In the genomic region with DNA sequence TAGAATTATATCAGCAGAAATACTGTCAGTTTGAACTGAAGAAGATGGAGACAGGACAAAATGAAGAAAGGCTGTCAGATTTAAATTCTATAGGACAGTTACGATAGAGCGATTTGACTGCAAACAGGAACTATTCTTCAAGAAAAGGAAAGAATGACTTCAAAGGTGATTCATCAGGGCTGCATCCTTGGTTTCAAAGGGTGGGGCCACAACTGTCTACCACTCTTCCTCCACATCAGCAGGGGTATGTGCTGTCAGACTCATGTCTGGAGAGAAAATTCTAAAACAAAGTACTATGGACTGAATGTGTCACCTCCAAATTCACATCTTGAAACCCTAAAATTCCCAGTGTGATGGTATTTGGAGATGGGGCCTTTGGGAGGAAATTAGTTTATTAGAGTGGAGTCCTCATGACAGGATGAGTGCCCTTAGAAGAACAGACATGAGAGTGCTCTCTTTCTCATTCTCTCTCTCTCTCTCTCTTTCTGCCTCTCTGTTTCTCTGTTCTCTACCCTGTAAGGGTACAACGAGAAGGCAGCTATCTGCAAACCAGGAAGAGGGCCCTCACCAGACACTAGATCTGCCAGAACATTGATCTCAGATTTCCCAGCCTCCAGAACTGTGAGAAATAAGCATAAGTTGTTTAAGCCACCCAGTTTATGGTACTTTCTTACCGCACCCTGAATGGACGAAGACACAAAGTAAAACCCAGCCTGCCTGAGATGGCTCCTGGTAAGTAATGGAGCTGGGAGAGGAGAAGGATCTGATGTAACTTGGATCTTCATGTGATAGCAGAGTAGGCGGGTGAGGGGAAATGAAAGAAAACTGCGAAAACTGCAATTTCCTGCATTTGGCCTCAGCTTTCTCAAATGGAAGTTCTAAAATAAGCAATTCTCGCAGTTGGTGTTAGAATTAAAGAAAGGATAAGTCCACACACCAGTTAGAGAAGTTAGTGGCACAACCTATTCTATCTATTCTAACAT, we compare ENCODE assay signal across 11 cellular contexts. TPM values are rescaled to one million over a fixed set of nuclear protein-coding genes. Genes with fewer than 3 reads are reported as not detected.
A peak's percentile ranks its signal among the peaks of the same experiment; 100 is the strongest.
DNase-seq lines count a peak whose midpoint lies in the region; ATAC-seq and TF ChIP-seq lines count a peak whose summit lies in the region.
"Had no signal": no experiment of that assay in that cellular context is flagged by ENCODE, and none has a peak within 500 bp of the region (broad histone marks: within the 10 kb centered on the region; RNA-seq: fewer than 3 reads in every experiment).

No MANE protein-coding gene starts in this region.

- peaks cover 0 to 1% (median 0%) of the 10 kb centered on the region in 7 donors for H3K9me3 Mint-ChIP-seq in CD4-positive, CD25-positive, alpha-beta regulatory T cell
- no peaks in the 10 kb centered on the region for H3K9me3 Mint-ChIP-seq in activated naive CD8-positive, alpha-beta T cell treated with anti-CD3 and anti-CD28 coated beads, Interleukin-2, amount 50 U/mL, for 24 hours
- H3K9me3 Mint-ChIP-seq: CD4-positive, alpha-beta T cell had no signal

- no peak overlapping the region for H3K4me3 Mint-ChIP-seq in CD4-positive, CD25-positive, alpha-beta regulatory T cell
- no peak overlapping the region for H3K4me3 Mint-ChIP-seq in activated naive CD8-positive, alpha-beta T cell treated with anti-CD3 and anti-CD28 coated beads, Interleukin-2, amount 50 U/mL, for 24 hours
- H3K4me3 Mint-ChIP-seq: CD4-positive, alpha-beta T cell had no signal

- peak in 1 of 3 donors; percentile 32 for DNase-seq in CD4-positive, CD25-positive, alpha-beta regulatory T cell
- DNase-seq in MV-4-11 (lab: John Stamatoyannopoulos, UW) = peak; percentile 75
- DNase-seq in activated naive CD8-positive, alpha-beta T cell treated with anti-CD3 and anti-CD28 coated beads, Interleukin-2, amount 50 U/mL, for 24 hours = no peak
- DNase-seq in medulla oblongata (ENCODE audit: extremely low spot score) = peak; percentile 43
- no peak for DNase-seq in hepatic stellate cell (ENCODE audit: low spot score)
- no peak for DNase-seq in heart left ventricle
- no peak for DNase-seq in AG08396 (ENCODE audit: low spot score)
- DNase-seq: CD4-positive, alpha-beta T cell had no signal

- H3K4me1 Mint-ChIP-seq in CD4-positive, CD25-positive, alpha-beta regulatory T cell = no peaks in the 10 kb centered on the region
- H3K4me1 Mint-ChIP-seq in activated naive CD8-positive, alpha-beta T cell treated with anti-CD3 and anti-CD28 coated beads, Interleukin-2, amount 50 U/mL, for 24 hours = peaks cover 11% of the 10 kb centered on the region

- ATAC-seq in CD4-positive, CD25-positive, alpha-beta regulatory T cell (ENCODE audit: low read depth in 2 of 2) = peak; percentile 34 to 55
- ATAC-seq in activated naive CD8-positive, alpha-beta T cell treated with anti-CD3 and anti-CD28 coated beads, Interleukin-2, amount 50 U/mL, for 24 hours = peak; percentile 84
- no peak for ATAC-seq in GM18511 (IDR thresholded peaks at IDR 0.05; ENCODE audit: unreplicated experiment)
- no peak for ATAC-seq in heart left ventricle

- H3K9me3 ChIP-seq in CD4-positive, CD25-positive, alpha-beta regulatory T cell (ENCODE audit: control insufficient read depth in 2 of 2, low read length in 2 of 2) = no peaks in the 10 kb centered on the region
- H3K9me3 ChIP-seq in heart left ventricle = no peaks in the 10 kb centered on the region

- no peaks in the 10 kb centered on the region for H3K4me1 ChIP-seq in CD4-positive, CD25-positive, alpha-beta regulatory T cell (ENCODE audit: control insufficient read depth, insufficient read depth, low read length, poor library complexity, severe bottlenecking)
- H3K4me1 ChIP-seq in heart left ventricle = peaks cover 0 to 14% (median 0%) of the 10 kb centered on the region in 12 donors

- TF ChIP-seq POLR2A in heart left ventricle (IDR thresholded peaks at IDR 0.05) = no peak

- no peak overlapping the region for H3K27ac ChIP-seq in CD4-positive, CD25-positive, alpha-beta regulatory T cell (ENCODE audit: insufficient read depth, low read length, poor library complexity, severe bottlenecking)
- H3K27ac ChIP-seq in heart left ventricle = peak overlapping the region in 1 of 12 donors; percentile 64
- H3K27ac ChIP-seq: VCaP had no signal

- H3K36me3 Mint-ChIP-seq in CD4-positive, CD25-positive, alpha-beta regulatory T cell = no peaks in the 10 kb centered on the region
- H3K36me3 Mint-ChIP-seq in activated naive CD8-positive, alpha-beta T cell treated with anti-CD3 and anti-CD28 coated beads, Interleukin-2, amount 50 U/mL, for 24 hours (ENCODE audit: low read depth) = no peaks in the 10 kb centered on the region

- H3K27ac Mint-ChIP-seq in CD4-positive, CD25-positive, alpha-beta regulatory T cell = no peak overlapping the region
- H3K27ac Mint-ChIP-seq in activated naive CD8-positive, alpha-beta T cell treated with anti-CD3 and anti-CD28 coated beads, Interleukin-2, amount 50 U/mL, for 24 hours = no peak overlapping the region
- H3K27ac Mint-ChIP-seq: CD4-positive, alpha-beta T cell had no signal

- TF ChIP-seq CTCF in heart left ventricle (IDR thresholded peaks at IDR 0.05) = no peak

- 78 to 85% (median 80%) methylated on average over 8 of the region's 8 CpGs for WGBS in heart left ventricle, 4 donors

- peaks cover 19% of the 10 kb centered on the region for H3K27me3 Mint-ChIP-seq in CD4-positive, CD25-positive, alpha-beta regulatory T cell
- peaks cover 7% of the 10 kb centered on the region for H3K27me3 Mint-ChIP-seq in activated naive CD8-positive, alpha-beta T cell treated with anti-CD3 and anti-CD28 coated beads, Interleukin-2, amount 50 U/mL, for 24 hours

- H3K4me3 ChIP-seq in CD4-positive, CD25-positive, alpha-beta regulatory T cell (ENCODE audit: low read depth, low read length) = no peak overlapping the region
- no peak overlapping the region for H3K4me3 ChIP-seq in heart left ventricle

- no peaks in the 10 kb centered on the region for H3K27me3 ChIP-seq in CD4-positive, CD25-positive, alpha-beta regulatory T cell (ENCODE audit: control insufficient read depth, insufficient read depth, low read length)
- peaks cover 0 to 15% (median 0%) of the 10 kb centered on the region in 9 donors for H3K27me3 ChIP-seq in heart left ventricle

- no peaks in the 10 kb centered on the region for H3K36me3 ChIP-seq in CD4-positive, CD25-positive, alpha-beta regulatory T cell (ENCODE audit: control insufficient read depth, insufficient read depth, low read length)
- H3K36me3 ChIP-seq in heart left ventricle = no peaks in the 10 kb centered on the region

- intact Hi-C loops in heart left ventricle (cut with DNase I) = loop anchor here in 1 of 10 donors (10.0 kb wide), 1 partner anchor 401 kb away; no protein-coding TSS in a partner anchor

RNA-seq across cellular contexts. Expression of gene CDS1, which starts 8.9 kb away (rescaled TPM):
- total RNA-seq in CD4-positive, CD25-positive, alpha-beta regulatory T cell = 0.22 TPM
- under 1 TPM in 3 of 4 donors, not detected in 1; 0.09 to 0.15 (median 0.11) TPM for polyA plus RNA-seq in CD4-positive, CD25-positive, alpha-beta regulatory T cell
- 1 to 10 TPM in 2 of 9 donors, under 1 TPM in 7; 0.25 to 1.7 (median 0.44) TPM for total RNA-seq in heart left ventricle
- under 1 TPM; 0.15 to 0.90 TPM for polyA plus RNA-seq in heart left ventricle
- total RNA-seq: cardiac septum had no signal

Comparison
In these comparisons a context has a peak if more than half of its experiments do, and no peak if none do; other contexts are left out.
1. ATAC-seq: peak in CD4-positive, CD25-positive, alpha-beta regulatory T cell (2 of 2) and activated naive CD8-positive, alpha-beta T cell treated with anti-CD3 and anti-CD28 coated beads, Interleukin-2, amount 50 U/mL, for 24 hours (single experiment); none in GM18511 (single experiment) and heart left ventricle (0 of 4).
2. DNase-seq: peak in MV-4-11 (single experiment) and medulla oblongata (single experiment); none in activated naive CD8-positive, alpha-beta T cell treated with anti-CD3 and anti-CD28 coated beads, Interleukin-2, amount 50 U/mL, for 24 hours (single experiment), hepatic stellate cell (single experiment), heart left ventricle (0 of 5) and AG08396 (single experiment).